In genomic region chr4:76585270-76585669, GRCh38 we compare ENCODE assay signal across 8 cellular contexts.
DNase-seq lines count a peak whose midpoint lies in the region; ATAC-seq and TF ChIP-seq lines count a peak whose summit lies in the region.
"Had no signal": no experiment of that assay in that cellular context is flagged by ENCODE, and none has a peak within 500 bp of the region (broad histone marks: within the 10 kb centered on the region; RNA-seq: fewer than 3 reads in every experiment).

No MANE protein-coding gene starts in this region.

- no peak for TF ChIP-seq CTCF in LNCaP clone FGC (IDR thresholded peaks at IDR 0.05; ENCODE audit: control insufficient read depth, extremely low read depth, insufficient read depth)
- TF ChIP-seq CTCF in body of pancreas (IDR thresholded peaks at IDR 0.05): no peak
- no peak for TF ChIP-seq CTCF in spleen (IDR thresholded peaks at IDR 0.05 in 8 of 11, conservative IDR thresholded peaks at IDR 0.05 in 3 of 11)

- 71 to 74% methylated on average over 5 of the region's 5 CpGs for WGBS in body of pancreas, 2 donors
- 76 to 82% (median 77%) methylated on average over 5 of the region's 5 CpGs for WGBS in spleen, 5 donors

- peak overlapping the region; percentile 69 for H3K4me3 ChIP-seq in LNCaP clone FGC (ENCODE audit: low read depth, low read length)
- H3K4me3 ChIP-seq in body of pancreas: no peak overlapping the region
- no peak overlapping the region for H3K4me3 ChIP-seq in spleen

- no peaks in the 10 kb centered on the region for H3K36me3 ChIP-seq in body of pancreas (replicated peaks in 1 of 2; ENCODE audit: insufficient read depth in 1 of 2, low read depth in 2 of 2)
- no peaks in the 10 kb centered on the region for H3K36me3 ChIP-seq in spleen

- H3K4me3 Mint-ChIP-seq in stimulated activated naive CD8-positive, alpha-beta T cell treated with anti-CD3 and anti-CD28 coated beads, Interleukin-15, amount 100 ng/mL, for 72 hours: peak overlapping the region in 1 of 2 donors; percentile 61

- DNase-seq in LNCaP clone FGC (ENCODE audit: low read depth): no peak
- no peak for DNase-seq in body of pancreas
- peak; percentile 38 for DNase-seq in kidney tubule cell (ENCODE audit: low spot score)
- DNase-seq in spleen: no peak
- DNase-seq in stimulated activated naive CD8-positive, alpha-beta T cell treated with anti-CD3 and anti-CD28 coated beads, Interleukin-15, amount 100 ng/mL, for 72 hours: no peak
- DNase-seq: activated effector memory CD4-positive, alpha-beta T cell treated with Interleukin-2 at 50 U/mL for 16 hours had no signal

- H3K27ac ChIP-seq in body of pancreas (peak overlapping the region in 3 of 4 donors; percentile 82 to 92 (median 83)), spleen (peak overlapping the region in 6 of 8 donors; percentile 8 to 64 (median 16))

- intact Hi-C loops in body of pancreas (cut with DNase I) (no loop called here), spleen (cut with DNase I; ENCODE audit: low total_unique reads) (no loop called here)

- TF ChIP-seq POLR2A in body of pancreas (IDR thresholded peaks at IDR 0.05) (no peak), spleen (IDR thresholded peaks at IDR 0.05) (no peak)

- H3K4me1 ChIP-seq in body of pancreas: peaks cover 18% of the 10 kb centered on the region
- peaks cover 0 to 14% (median 8%) of the 10 kb centered on the region in 6 donors for H3K4me1 ChIP-seq in spleen

- H3K9me3 Mint-ChIP-seq in stimulated activated naive CD8-positive, alpha-beta T cell treated with anti-CD3 and anti-CD28 coated beads, Interleukin-15, amount 100 ng/mL, for 72 hours: no peaks in the 10 kb centered on the region

- H3K9me3 ChIP-seq in body of pancreas (no peaks in the 10 kb centered on the region), spleen (no peaks in the 10 kb centered on the region)

- ATAC-seq in body of pancreas (no peak), HG03135 (IDR thresholded peaks at IDR 0.05; ENCODE audit: unreplicated experiment) (no peak), GM21786 (IDR thresholded peaks at IDR 0.05; ENCODE audit: unreplicated experiment) (no peak)
- ATAC-seq in stimulated activated naive CD8-positive, alpha-beta T cell treated with anti-CD3 and anti-CD28 coated beads, Interleukin-15, amount 100 ng/mL, for 72 hours: no peak

- H3K27me3 ChIP-seq in body of pancreas: no peaks in the 10 kb centered on the region
- peaks cover 0 to 67% (median 8%) of the 10 kb centered on the region in 7 donors for H3K27me3 ChIP-seq in spleen (replicated peaks in 1 of 7)

- H3K27me3 Mint-ChIP-seq in stimulated activated naive CD8-positive, alpha-beta T cell treated with anti-CD3 and anti-CD28 coated beads, Interleukin-15, amount 100 ng/mL, for 72 hours: peaks cover 83% of the 10 kb centered on the region

- no peak overlapping the region for H3K27ac Mint-ChIP-seq in stimulated activated naive CD8-positive, alpha-beta T cell treated with anti-CD3 and anti-CD28 coated beads, Interleukin-15, amount 100 ng/mL, for 72 hours

- H3K4me1 Mint-ChIP-seq in stimulated activated naive CD8-positive, alpha-beta T cell treated with anti-CD3 and anti-CD28 coated beads, Interleukin-15, amount 100 ng/mL, for 72 hours: peaks cover 15% of the 10 kb centered on the region
